13 cellular contexts compared by ENCODE assay signal in the genomic region with DNA sequence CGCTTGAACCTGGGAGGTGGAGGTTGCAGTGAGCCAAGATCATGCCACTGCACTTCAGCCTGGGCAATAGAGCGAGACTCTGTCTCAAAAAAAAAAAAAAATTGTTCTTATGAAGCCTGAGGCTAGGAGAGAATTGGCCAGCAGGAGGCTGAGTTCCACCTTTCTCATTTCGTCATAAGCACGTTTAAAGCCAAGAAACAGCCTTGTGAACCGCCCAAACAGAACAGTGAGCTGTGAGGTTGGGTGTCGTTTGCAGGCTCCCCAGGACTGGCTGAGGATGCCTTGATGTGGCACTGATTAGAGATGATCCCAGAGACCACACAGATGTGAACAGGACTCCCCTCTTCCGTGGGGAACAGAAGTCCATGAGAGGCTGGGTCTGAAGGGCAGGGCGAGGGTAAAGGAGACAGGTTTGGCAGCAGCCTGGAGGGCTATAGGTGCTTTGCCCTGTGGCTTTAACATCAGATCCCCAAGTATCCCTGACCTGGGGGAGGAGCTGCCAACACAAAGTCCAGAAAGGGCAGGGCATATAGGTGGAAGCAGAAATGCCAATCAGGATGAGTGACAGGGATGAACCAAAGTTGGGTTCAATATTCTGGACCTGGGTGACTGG. TPM values are rescaled to one million over a fixed set of nuclear protein-coding genes. Genes with fewer than 3 reads are reported as not detected.
DNase-seq lines count a peak whose midpoint lies in the region; ATAC-seq and TF ChIP-seq lines count a peak whose summit lies in the region.
"Had no signal": no experiment of that assay in that cellular context is flagged by ENCODE, and none has a peak within 500 bp of the region (broad histone marks: within the 10 kb centered on the region; RNA-seq: fewer than 3 reads in every experiment).

No MANE protein-coding gene starts in this region.

- TF ChIP-seq CTCF in Peyer's patch (IDR thresholded peaks at IDR 0.05) = peak in 3 of 6 experiments; percentile 35 to 58 (median 43)
- peak; percentile 37 for TF ChIP-seq CTCF in retinal pigment epithelial cell (conservative IDR thresholded peaks at IDR 0.05; ENCODE audit: low read depth, low read length)

- H3K27me3 ChIP-seq in Peyer's patch = no peaks in the 10 kb centered on the region
- H3K27me3 ChIP-seq: adrenal gland, esophagus squamous epithelium, left lung, uterus had no signal

- CTCF ChIA-PET in activated CD4-positive, alpha-beta T cell treated with anti-CD3 and anti-CD28 coated beads, Interleukin-2, amount 10 ng/mL, durations not matched to agents 7 days and 5 days (lab: Charles Lee) = interaction anchor here (1.0 kb wide), 1 partner anchor 22 kb away, joined by 4 read pairs; no protein-coding TSS in a partner anchor

- POLR2A ChIA-PET in activated CD4-positive, alpha-beta T cell treated with anti-CD3 and anti-CD28 coated beads, Interleukin-2, amount 10 ng/mL, durations not matched to agents 7 days and 5 days (lab: Charles Lee) = no interaction called here

- H3K27ac Mint-ChIP-seq in activated CD4-positive, alpha-beta T cell treated with anti-CD3 and anti-CD28 coated beads, Interleukin-2, amount 10 ng/mL, durations not matched to agents 7 days and 5 days = no peak overlapping the region

- peaks cover 7% of the 10 kb centered on the region for H3K27me3 Mint-ChIP-seq in activated CD4-positive, alpha-beta T cell treated with anti-CD3 and anti-CD28 coated beads, Interleukin-2, amount 10 ng/mL, durations not matched to agents 7 days and 5 days

- H3K4me3 Mint-ChIP-seq in activated CD4-positive, alpha-beta T cell treated with anti-CD3 and anti-CD28 coated beads, Interleukin-2, amount 10 ng/mL, durations not matched to agents 7 days and 5 days = no peak overlapping the region

- H3K27ac ChIP-seq in Peyer's patch = peak overlapping the region in 3 of 4 donors; percentile 32 to 77 (median 43)
- H3K27ac ChIP-seq: adrenal gland, esophagus squamous epithelium, left lung, uterus had no signal

- H3K4me1 Mint-ChIP-seq in activated CD4-positive, alpha-beta T cell treated with anti-CD3 and anti-CD28 coated beads, Interleukin-2, amount 10 ng/mL, durations not matched to agents 7 days and 5 days = peaks cover 15% of the 10 kb centered on the region

- peaks cover 7% of the 10 kb centered on the region for H3K9me3 Mint-ChIP-seq in activated CD4-positive, alpha-beta T cell treated with anti-CD3 and anti-CD28 coated beads, Interleukin-2, amount 10 ng/mL, durations not matched to agents 7 days and 5 days

- H3K4me1 ChIP-seq in Peyer's patch = peaks cover 0 to 5% (median 0%) of the 10 kb centered on the region in 4 donors
- H3K4me1 ChIP-seq: adrenal gland, left lung, uterus had no signal

- ATAC-seq in GM21381 (IDR thresholded peaks at IDR 0.05; ENCODE audit: unreplicated experiment) = no peak
- no peak for ATAC-seq in HG03095 (IDR thresholded peaks at IDR 0.05; ENCODE audit: unreplicated experiment)
- ATAC-seq: left lung had no signal

- no peak overlapping the region for H3K4me3 ChIP-seq in Peyer's patch
- H3K4me3 ChIP-seq in retinal pigment epithelial cell (ENCODE audit: low read length) = no peak overlapping the region
- H3K4me3 ChIP-seq: adrenal gland, esophagus squamous epithelium, left lung, uterus had no signal

- H3K9me3 ChIP-seq in Peyer's patch = no peaks in the 10 kb centered on the region
- H3K9me3 ChIP-seq: adrenal gland, esophagus squamous epithelium, left lung, uterus had no signal

- DNase-seq in activated CD4-positive, alpha-beta T cell treated with anti-CD3 and anti-CD28 coated beads, Interleukin-2, amount 10 ng/mL, durations not matched to agents 7 days and 5 days = peak; percentile 23
- no peak for DNase-seq in activated CD4-positive, alpha-beta T cell treated with anti-CD3 and anti-CD28 coated beads for 48 hours
- peak in 2 of 3 donors; percentile 61 to 68 for DNase-seq in Peyer's patch
- DNase-seq in erythroblast (lab: John Stamatoyannopoulos, UW) = peak; percentile 17 to 23
- DNase-seq in retinal pigment epithelial cell (ENCODE audit: low read depth) = no peak
- no peak for DNase-seq in D341Med (ENCODE audit: low spot score)
- DNase-seq: adrenal gland, esophagus squamous epithelium, left lung, NCI-H1048, uterus had no signal

- peaks cover 15% of the 10 kb centered on the region for H3K36me3 Mint-ChIP-seq in activated CD4-positive, alpha-beta T cell treated with anti-CD3 and anti-CD28 coated beads, Interleukin-2, amount 10 ng/mL, durations not matched to agents 7 days and 5 days (ENCODE audit: low read depth)

- H3K36me3 ChIP-seq in Peyer's patch = peaks cover 0 to 4% (median 0%) of the 10 kb centered on the region in 3 donors
- H3K36me3 ChIP-seq: adrenal gland, left lung, uterus had no signal

- TF ChIP-seq POLR2A in Peyer's patch (IDR thresholded peaks at IDR 0.05) (no peak), erythroblast (IDR thresholded peaks at IDR 0.05; ENCODE audit: low read length) (no peak)

RNA-seq across cellular contexts. Expression of gene CLEC3B, which starts 52.9 kb away (rescaled TPM):
- under 1 TPM; 0.30 to 0.37 TPM for total RNA-seq in activated CD4-positive, alpha-beta T cell treated with anti-CD3 and anti-CD28 coated beads, Interleukin-2, amount 10 ng/mL, durations not matched to agents 7 days and 5 days
- 10 to 100 TPM; 11.6 to 47.9 (median 32.7) TPM for total RNA-seq in Peyer's patch

Comparison
In these comparisons a context has a peak if more than half of its experiments do, and no peak if none do; other contexts are left out.
1. DNase-seq: peak in activated CD4-positive, alpha-beta T cell treated with anti-CD3 and anti-CD28 coated beads, Interleukin-2, amount 10 ng/mL, durations not matched to agents 7 days and 5 days (single experiment), Peyer's patch (2 of 3) and erythroblast (2 of 2); none in activated CD4-positive, alpha-beta T cell treated with anti-CD3 and anti-CD28 coated beads for 48 hours (single experiment), retinal pigment epithelial cell (single experiment) and D341Med (single experiment).
2. RNA of gene CLEC3B, which starts 52.9 kb away (total RNA-seq): 11.6 to 47.9 TPM in Peyer's patch; 0.30 to 0.37 TPM in activated CD4-positive, alpha-beta T cell treated with anti-CD3 and anti-CD28 coated beads, Interleukin-2, amount 10 ng/mL, durations not matched to agents 7 days and 5 days; every median in the first group is over 4 times any median in the second.